In the genomic region with DNA sequence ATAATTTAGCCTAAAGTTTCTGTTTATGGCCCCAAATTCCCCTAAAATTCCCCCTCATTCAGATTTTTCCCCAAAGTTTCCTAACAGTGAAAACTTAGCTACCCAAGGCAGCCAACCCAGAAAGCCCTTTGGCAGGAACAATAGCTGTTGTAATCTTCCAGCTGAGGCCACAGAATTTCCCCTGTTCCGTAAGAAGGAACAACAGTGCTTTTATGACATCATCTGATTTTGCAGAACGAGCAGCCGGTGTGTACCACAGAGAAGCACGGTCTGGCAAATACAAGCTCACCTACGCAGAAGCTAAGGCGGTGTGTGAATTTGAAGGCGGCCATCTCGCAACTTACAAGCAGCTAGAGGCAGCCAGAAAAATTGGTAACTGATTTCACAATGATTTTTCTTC, we compare ENCODE assay signal across 8 cellular contexts. TPM values are rescaled to one million over a fixed set of nuclear protein-coding genes. Genes with fewer than 3 reads are reported as not detected.
A peak's percentile ranks its signal among the peaks of the same experiment; 100 is the strongest.
DNase-seq lines count a peak whose midpoint lies in the region; ATAC-seq and TF ChIP-seq lines count a peak whose summit lies in the region.

No MANE protein-coding gene starts in this region.

- H3K36me3 ChIP-seq in gastrocnemius medialis: no peaks in the 10 kb centered on the region

- H3K27ac ChIP-seq in gastrocnemius medialis: peak overlapping the region in 1 of 4 donors; percentile 10

- intact Hi-C loops in gastrocnemius medialis (cut with DNase I; ENCODE audit: low total_unique reads): no loop called here

- TF ChIP-seq CTCF in epithelial cell of esophagus (IDR thresholded peaks at IDR 0.05; ENCODE audit: insufficient read depth, low read depth, low read length, missing control alignments): no peak
- no peak for TF ChIP-seq CTCF in gastrocnemius medialis (IDR thresholded peaks at IDR 0.05 in 4 of 5, conservative IDR thresholded peaks at IDR 0.05 in 1 of 5)

- TF ChIP-seq POLR2A in gastrocnemius medialis (IDR thresholded peaks at IDR 0.05): no peak

- peaks cover 0 to 2% (median 0%) of the 10 kb centered on the region in 3 donors for H3K9me3 ChIP-seq in gastrocnemius medialis

- no peaks in the 10 kb centered on the region for H3K4me1 ChIP-seq in gastrocnemius medialis

- no peak overlapping the region for H3K4me3 ChIP-seq in epithelial cell of esophagus (ENCODE audit: low read length)
- no peak overlapping the region for H3K4me3 ChIP-seq in gastrocnemius medialis

- DNase-seq in GM19238 (ENCODE audit: insufficient read length, low spot score): peak; percentile 6
- DNase-seq in epithelial cell of esophagus (ENCODE audit: low read depth): peak; percentile 49
- DNase-seq in gastrocnemius medialis: peak; percentile 5 to 47
- no peak for DNase-seq in effector CD4-positive, alpha-beta T cell
- DNase-seq in NCI-H1417 (lab: John Stamatoyannopoulos, UW): no peak
- no peak for DNase-seq in stimulated activated CD4-positive, alpha-beta T cell treated with anti-CD3 and anti-CD28 coated beads, Interleukin-12 subunit alpha, Interleukin-12 subunit beta, amount 100 ng/mL, for 4 hours
- no peak for DNase-seq in NCI-H2107 treated with DMSO at 0.1 percent for 48 hours (lab: John Stamatoyannopoulos, UW; ENCODE audit: unreplicated experiment)

- H3K27me3 ChIP-seq in gastrocnemius medialis: no peaks in the 10 kb centered on the region

- in situ Hi-C loops in gastrocnemius medialis (cut with MboI; ENCODE audit: low sequenced_read_pairs in 4 of 4): no loop called here

- peak; percentile 89 for ATAC-seq in HG03432 (IDR thresholded peaks at IDR 0.05; ENCODE audit: unreplicated experiment)
- peak; percentile 58 to 75 for ATAC-seq in gastrocnemius medialis

RNA-seq across cellular contexts. Expression of a gene that starts 6.3 kb away (rescaled TPM):
- 1 to 10 TPM in 2 of 4 donors, under 1 TPM in 1, not detected in 1; 0.88 to 2.4 (median 1.9) TPM for total RNA-seq in gastrocnemius medialis

RNA-seq across cellular contexts. Expression of a gene that starts 46.0 kb away (rescaled TPM):
- 10 to 100 TPM; 22.6 to 28.7 (median 25.7) TPM for total RNA-seq in gastrocnemius medialis

Comparison
In these comparisons a context has a peak if more than half of its experiments do, and no peak if none do; other contexts are left out.
1. DNase-seq: peak in GM19238 (single experiment), epithelial cell of esophagus (single experiment) and gastrocnemius medialis (2 of 2); none in effector CD4-positive, alpha-beta T cell (single experiment), NCI-H1417 (0 of 3), stimulated activated CD4-positive, alpha-beta T cell treated with anti-CD3 and anti-CD28 coated beads, Interleukin-12 subunit alpha, Interleukin-12 subunit beta, amount 100 ng/mL, for 4 hours (single experiment) and NCI-H2107 treated with DMSO at 0.1 percent for 48 hours (single experiment).